ENCODE assay signal across 8 cellular contexts in genomic region chr1:143884932-143885574, GRCh38.
DNase-seq lines count a peak whose midpoint lies in the region; ATAC-seq and TF ChIP-seq lines count a peak whose summit lies in the region.
"Not testable (repeated sequence)": the region's sequence is repeated elsewhere in the genome, so short reads cannot be mapped to it uniquely, and the experiment has no call there.

No MANE protein-coding gene starts in this region.

- not testable (repeated sequence) for H3K27ac ChIP-seq in GM23338 (ENCODE audit: low read depth); HUES48 (ENCODE audit: low read depth, low read length); substantia nigra (ENCODE audit: low read depth, low read length, poor library complexity, severe bottlenecking)

- not testable (repeated sequence) for H3K4me1 Mint-ChIP-seq in GM23338

- not testable (repeated sequence) for H3K36me3 ChIP-seq in GM23338 (ENCODE audit: insufficient read depth); HUES48 (ENCODE audit: control insufficient read depth, insufficient read depth, low read length)

- intact Hi-C loops in head of caudate nucleus (cut with DNase I) = not testable (repeated sequence)

- H4K20me1 ChIP-seq in GM23338 (replicated peaks; ENCODE audit: insufficient read depth) = not testable (repeated sequence)

- H3K27me3 Mint-ChIP-seq in GM23338 (ENCODE audit: insufficient read depth, low read depth, poor library complexity) = not testable (repeated sequence)

- H3K9me3 ChIP-seq in HUES48 (ENCODE audit: control insufficient read depth, insufficient read depth, low read length) = not testable (repeated sequence)

- H3K4me2 ChIP-seq in GM23338 = not testable (repeated sequence)

- peak; percentile 89 for ATAC-seq in GM23338
- ATAC-seq in activated naive CD4-positive, alpha-beta T cell treated with anti-CD3 and anti-CD28 coated beads, Interleukin-2, amount 50 U/mL, for 72 hours = peak; percentile 91

- H3K9ac ChIP-seq in HUES48 (ENCODE audit: low read depth, low read length) = not testable (repeated sequence)

- not testable (repeated sequence) for H3K4me3 ChIP-seq in GM23338
- peak overlapping the region; percentile 39; the same call in 1 of the 2 replicates for H3K4me3 ChIP-seq in HUES48 (ENCODE audit: low read depth, low read length)

- H3K9me2 ChIP-seq in GM23338 (ENCODE audit: insufficient read depth) = not testable (repeated sequence)

- not testable (repeated sequence) for H3F3A ChIP-seq in GM23338 (replicated peaks; ENCODE audit: low read depth)

- not testable (repeated sequence) for H3K27me3 ChIP-seq in GM23338 (ENCODE audit: insufficient read depth); HUES48 (ENCODE audit: control insufficient read depth, insufficient read depth, low read length)

- TF ChIP-seq CTCF in GM23338 (conservative IDR thresholded peaks at IDR 0.05; ENCODE audit: low read depth in 2 of 2) = not testable (repeated sequence)

- not testable (repeated sequence) for H3K9me3 Mint-ChIP-seq in GM23338; activated naive CD4-positive, alpha-beta T cell treated with anti-CD3 and anti-CD28 coated beads, Interleukin-2, amount 50 U/mL, for 72 hours

- H3K36me3 Mint-ChIP-seq in GM23338 (ENCODE audit: low read depth); activated naive CD4-positive, alpha-beta T cell treated with anti-CD3 and anti-CD28 coated beads, Interleukin-2, amount 50 U/mL, for 72 hours: not testable (repeated sequence)

- not testable (repeated sequence) for H3K79me2 ChIP-seq in GM23338 (replicated peaks; ENCODE audit: insufficient read depth)

- not testable (repeated sequence) for H3K27ac Mint-ChIP-seq in GM23338; activated naive CD4-positive, alpha-beta T cell treated with anti-CD3 and anti-CD28 coated beads, Interleukin-2, amount 50 U/mL, for 72 hours

- H2AFZ ChIP-seq in GM23338 = not testable (repeated sequence)

- H3K4me3 Mint-ChIP-seq in GM23338 = not testable (repeated sequence)

- peak; percentile 3 for DNase-seq in GF-D8 (lab: John Stamatoyannopoulos, UW)
- DNase-seq in GM23338 (ENCODE audit: low spot score) = peak; percentile 6
- DNase-seq in T-helper 2 cell = peak; percentile 45 to 63 (median 58)
- peak; percentile 77 to 81 for DNase-seq in activated naive CD4-positive, alpha-beta T cell treated with anti-CD3 and anti-CD28 coated beads, Interleukin-2, amount 50 U/mL, for 72 hours (ENCODE audit: low spot score in 2 of 2)
- DNase-seq in head of caudate nucleus = peak in 41 of 42 donors; percentile 28 to 87 (median 66)
- peak; percentile 39 for DNase-seq in pons (ENCODE audit: low spot score)
- DNase-seq in substantia nigra (lab: John Stamatoyannopoulos, UW) = peak in 26 of 49 donors; percentile 0 to 81 (median 14)

- not testable (repeated sequence) for H3K4me1 ChIP-seq in GM23338 (ENCODE audit: insufficient read depth); HUES48 (ENCODE audit: control insufficient read depth, insufficient read depth, low read length)

Comparison
In these comparisons a context has a peak if more than half of its experiments do, and no peak if none do; other contexts are left out.
1. DNase-seq: peak in every context shown above with its lines; median percentile 79 in activated naive CD4-positive, alpha-beta T cell treated with anti-CD3 and anti-CD28 coated beads, Interleukin-2, amount 50 U/mL, for 72 hours; 66 in head of caudate nucleus; 58 in T-helper 2 cell; 39 in pons; 14 in substantia nigra; 6 in GM23338; 3 in GF-D8.